Comparison of ENCODE assay signal across 8 cellular contexts in the genomic region with DNA sequence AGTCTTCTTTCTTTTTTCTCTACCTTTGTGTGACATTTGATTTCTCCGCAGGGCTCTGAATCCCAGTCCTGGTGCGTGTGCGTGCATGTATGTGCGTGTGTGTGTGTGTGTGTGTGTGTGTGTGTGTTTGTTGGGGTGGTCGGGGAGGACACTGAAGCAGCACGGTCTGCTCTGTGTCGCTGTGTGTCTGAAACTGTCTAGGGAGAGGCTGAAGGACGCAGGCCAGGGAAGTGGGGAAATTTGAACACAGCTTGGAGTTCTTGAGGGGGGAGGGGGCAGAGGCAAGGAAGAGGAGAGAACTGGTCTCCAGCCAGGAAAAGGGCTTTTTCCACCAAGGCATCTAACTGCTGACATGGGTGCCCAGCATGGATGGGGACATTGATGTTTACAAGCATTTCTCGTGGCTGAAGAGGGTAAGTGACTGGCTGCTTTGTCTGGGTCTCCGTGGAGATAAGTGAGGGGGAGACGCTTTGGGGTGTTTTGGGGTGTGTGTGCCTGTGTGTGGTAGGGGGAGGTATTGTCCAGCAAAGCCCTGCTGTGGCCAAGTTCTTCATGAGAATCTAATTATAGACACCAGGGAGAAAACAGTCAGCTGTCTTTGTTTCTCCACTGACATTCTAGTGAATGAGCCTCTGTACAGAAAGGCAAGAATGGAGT.
DNase-seq lines count a peak whose midpoint lies in the region; ATAC-seq and TF ChIP-seq lines count a peak whose summit lies in the region.

No MANE protein-coding gene starts in this region.

- intact Hi-C loops in lower lobe of right lung (cut with DNase I), result no loop called here

- no peaks in the 10 kb centered on the region for H3K9me3 Mint-ChIP-seq in chondrocyte (ENCODE audit: low read depth)

- no peaks in the 10 kb centered on the region for H3K36me3 Mint-ChIP-seq in chondrocyte (ENCODE audit: low read depth)

- H3K4me1 ChIP-seq in lower lobe of right lung, result peaks cover 86% of the 10 kb centered on the region

- ATAC-seq in lower lobe of right lung, result peak; percentile 8 to 19
- no peak for ATAC-seq in GM19397 (IDR thresholded peaks at IDR 0.05; ENCODE audit: unreplicated experiment)

- no peaks in the 10 kb centered on the region for H3K27me3 ChIP-seq in lower lobe of right lung (ENCODE audit: low read depth)

- no peaks in the 10 kb centered on the region for H3K27me3 Mint-ChIP-seq in chondrocyte (ENCODE audit: low read depth)

- peak overlapping the region; percentile 99 for H3K27ac Mint-ChIP-seq in chondrocyte (ENCODE audit: unreplicated experiment)

- H3K27ac ChIP-seq in lower lobe of right lung, result peak overlapping the region; percentile 83
- peak overlapping the region; percentile 98 for H3K27ac ChIP-seq in substantia nigra (ENCODE audit: low read depth, low read length, poor library complexity, severe bottlenecking)

- no peaks in the 10 kb centered on the region for H3K9me3 ChIP-seq in lower lobe of right lung

- TF ChIP-seq CTCF in chondrocyte (IDR thresholded peaks at IDR 0.05) (no peak), lower lobe of right lung (IDR thresholded peaks at IDR 0.05) (no peak)

- no peak for DNase-seq in Jurkat, Clone E6-1 (ENCODE audit: low read depth, low spot score)
- DNase-seq in chondrocyte (ENCODE audit: low spot score) (no peak), lower lobe of right lung (no peak), substantia nigra (lab: John Stamatoyannopoulos, UW) (peak in 48 of 49 donors; percentile 26 to 92 (median 71)), DMS153 treated with DMSO at 0.1 percent for 48 hours (lab: John Stamatoyannopoulos, UW; ENCODE audit: unreplicated experiment) (no peak), NOMO-1 treated with DMSO at 0.1 percent for 48 hours (lab: John Stamatoyannopoulos, UW; ENCODE audit: unreplicated experiment) (no peak)
- DNase-seq in activated CD4-positive, CD25-positive, alpha-beta regulatory T cell treated with anti-CD3 and anti-CD28 coated beads, Interleukin-2, amount 50 U/mL, for 72 hours, result no peak

- H3K36me3 ChIP-seq in lower lobe of right lung, result no peaks in the 10 kb centered on the region

- H3K4me1 Mint-ChIP-seq in chondrocyte (ENCODE audit: low read depth), result peaks cover 98% of the 10 kb centered on the region

- peak overlapping the region; percentile 88 for H3K4me3 Mint-ChIP-seq in chondrocyte (ENCODE audit: unreplicated experiment)

- H3K4me3 ChIP-seq in Jurkat, Clone E6-1 (ENCODE audit: low read length), result peak overlapping the region; percentile 30
- peak overlapping the region; percentile 36 for H3K4me3 ChIP-seq in lower lobe of right lung

Comparison
In these comparisons a context has a peak if more than half of its experiments do, and no peak if none do; other contexts are left out.
1. DNase-seq: peak in substantia nigra (48 of 49); none in Jurkat, Clone E6-1 (single experiment), chondrocyte (single experiment), lower lobe of right lung (single experiment), DMS153 treated with DMSO at 0.1 percent for 48 hours (single experiment), activated CD4-positive, CD25-positive, alpha-beta regulatory T cell treated with anti-CD3 and anti-CD28 coated beads, Interleukin-2, amount 50 U/mL, for 72 hours (single experiment) and NOMO-1 treated with DMSO at 0.1 percent for 48 hours (single experiment).